Comparison of ENCODE assay signal across 2 cellular contexts in genomic region chr6:71125216-71125615, GRCh38.
A peak's percentile ranks its signal among the peaks of the same experiment; 100 is the strongest.
TF ChIP-seq lines count a peak whose summit lies in the region.

No MANE protein-coding gene starts in this region.

TF ChIP-seq in SK-N-SH, 30 proteins besides CTCF, POLR2A, EP300 and RAD21:
- TF ChIP-seq FOXM1 (IDR thresholded peaks at IDR 0.05; ENCODE audit: low read depth) (no peak), ZBTB33 (IDR thresholded peaks at IDR 0.05; ENCODE audit: borderline replicate concordance, low read depth) (no peak), EZH2phosphoT487 (IDR thresholded peaks at IDR 0.05; ENCODE audit: borderline replicate concordance, low read depth) (no peak), RCOR1 (IDR thresholded peaks at IDR 0.05; ENCODE audit: low read length) (no peak), IRF3 (IDR thresholded peaks at IDR 0.05; ENCODE audit: low read depth, low read length) (no peak), CHD2 (IDR thresholded peaks at IDR 0.05; ENCODE audit: low read length, partially characterized antibody) (peak; percentile 14)

TF ChIP-seq in SK-N-SH treated with all-trans-retinoic acid at 6 μM for 48 hours, 23 proteins besides CTCF, POLR2A, EP300 and RAD21:
- no peak for TF ChIP-seq ZNF70 (CRISPR knock-in tag; IDR thresholded peaks at IDR 0.05)
- TF ChIP-seq POU6F1 (CRISPR knock-in tag; IDR thresholded peaks at IDR 0.05; ENCODE audit: borderline replicate concordance, low read depth) = no peak
- TF ChIP-seq TCF4 (CRISPR knock-in tag; IDR thresholded peaks at IDR 0.05; ENCODE audit: borderline replicate concordance) = no peak
- TF ChIP-seq PATZ1 (CRISPR knock-in tag; IDR thresholded peaks at IDR 0.05; ENCODE audit: borderline replicate concordance) = no peak
- no peak for TF ChIP-seq TOX (CRISPR knock-in tag; IDR thresholded peaks at IDR 0.05; ENCODE audit: borderline replicate concordance)
- TF ChIP-seq CSRNP3 (CRISPR knock-in tag; IDR thresholded peaks at IDR 0.05) = no peak
- no peak for TF ChIP-seq PPARA (CRISPR knock-in tag; IDR thresholded peaks at IDR 0.05; ENCODE audit: borderline replicate concordance)
- no peak for TF ChIP-seq TSHZ2 (CRISPR knock-in tag; IDR thresholded peaks at IDR 0.05)
- TF ChIP-seq CSDC2 (CRISPR knock-in tag; IDR thresholded peaks at IDR 0.05) = no peak
- TF ChIP-seq RARB (CRISPR knock-in tag; IDR thresholded peaks at IDR 0.05) = no peak
- TF ChIP-seq BACH2 (CRISPR knock-in tag; IDR thresholded peaks at IDR 0.05; ENCODE audit: borderline replicate concordance) = no peak
- no peak for TF ChIP-seq GLIS3 (CRISPR knock-in tag; IDR thresholded peaks at IDR 0.05)
- TF ChIP-seq CREB5 (CRISPR knock-in tag; IDR thresholded peaks at IDR 0.05; ENCODE audit: low read depth) = no peak
- TF ChIP-seq OSR1 (CRISPR knock-in tag; IDR thresholded peaks at IDR 0.05) = no peak
- TF ChIP-seq ESRRG (CRISPR knock-in tag; IDR thresholded peaks at IDR 0.05) = no peak
- TF ChIP-seq ARNTL (CRISPR knock-in tag; IDR thresholded peaks at IDR 0.05; ENCODE audit: borderline replicate concordance, low read depth) = no peak
- no peak for TF ChIP-seq ZFP3 (CRISPR knock-in tag; IDR thresholded peaks at IDR 0.05)
- no peak for TF ChIP-seq ZNF565 (CRISPR knock-in tag; conservative IDR thresholded peaks at IDR 0.05; ENCODE audit: low read depth)
TF ChIP-seq in SK-N-SH treated with all-trans-retinoic acid at 6 μM for 48 hours: peak in this region for 0.
